32 cellular contexts compared by ENCODE assay signal in genomic region chr22:23375031-23375827, GRCh38.
"Had no signal": no experiment of that assay in that cellular context is flagged by ENCODE, and none has a peak within 500 bp of the region (broad histone marks: within the 10 kb centered on the region; RNA-seq: fewer than 3 reads in every experiment).

No MANE protein-coding gene starts in this region.

- H3K9me3 Mint-ChIP-seq: activated naive CD4-positive, alpha-beta T cell treated with anti-CD3 and anti-CD28 coated beads, Interleukin-2, amount 50 U/mL, for 24 hours; activated naive CD8-positive, alpha-beta T cell treated with anti-CD3 and anti-CD28 coated beads, Interleukin-2, amount 10 ng/mL, durations not matched to agents 7 days and 5 days; activated T-cell treated with anti-CD3 and anti-CD28 coated beads, Interleukin-2, amount 50 U/mL, for 24 hours; activated T-helper 2 cell treated with anti-CD3 and anti-CD28 coated beads, Interferon-gamma antibody, Interleukin-2, Interleukin-4, amounts not matched to agents 10 μg/mL and 5 μg/mL and 100 μg/mL, durations not matched to agents 14 hours and 24 hours and 36 hours had no signal

- H3K27me3 Mint-ChIP-seq: activated naive CD4-positive, alpha-beta T cell treated with anti-CD3 and anti-CD28 coated beads, Interleukin-2, amount 50 U/mL, for 24 hours had no signal

- H3K4me3 ChIP-seq: adrenal gland, body of pancreas, breast epithelium, PC-9 had no signal

- H3K36me3 ChIP-seq: adrenal gland, breast epithelium, WERI-Rb-1 had no signal

- H3K27ac Mint-ChIP-seq: activated naive CD4-positive, alpha-beta T cell treated with anti-CD3 and anti-CD28 coated beads, Interleukin-2, amount 50 U/mL, for 24 hours; activated naive CD8-positive, alpha-beta T cell treated with anti-CD3 and anti-CD28 coated beads, Interleukin-2, amount 10 ng/mL, durations not matched to agents 7 days and 5 days; activated T-cell treated with anti-CD3 and anti-CD28 coated beads, Interleukin-2, amount 50 U/mL, for 24 hours; activated T-helper 2 cell treated with anti-CD3 and anti-CD28 coated beads, Interferon-gamma antibody, Interleukin-2, Interleukin-4, amounts not matched to agents 10 μg/mL and 5 μg/mL and 100 μg/mL, durations not matched to agents 14 hours and 24 hours and 36 hours had no signal

- FAIRE-seq: astrocyte, RCC 7860 had no signal

- DNase-seq: activated CD4-positive, alpha-beta T cell treated with anti-CD3 and anti-CD28 coated beads for 1 hour; activated CD4-positive, alpha-beta T cell treated with anti-CD3 and anti-CD28 coated beads for 48 hours; activated CD4-positive, CD25-positive, alpha-beta regulatory T cell; activated CD8-positive, alpha-beta T cell treated with anti-CD3 and anti-CD28 coated beads, Interleukin-2, amount 10 ng/mL, durations not matched to agents 7 days and 5 days; activated gamma-delta T cell; activated naive CD4-positive, alpha-beta T cell treated with Interleukin-2 at 50 U/mL for 16 hours; activated naive CD8-positive, alpha-beta T cell treated with anti-CD3 and anti-CD28 coated beads, Interleukin-2, amount 10 ng/mL, durations not matched to agents 7 days and 5 days; activated T-cell treated with anti-CD3 and anti-CD28 coated beads, Interleukin-2, amount 50 U/mL, for 24 hours; adrenal gland; body of pancreas; caudate nucleus; cerebellar nuclear complex; NCI-H1092 treated with DMSO at 0.1 percent for 48 hours; NCI-H1417; NCI-H146; NCI-H187; NCI-H2029 treated with DMSO at 0.1 percent for 48 hours; NCI-H2107; NCI-H2171; NCI-H510A; NCI-H526; NCI-H748 treated with DMSO at 0.1 percent for 48 hours; NK-92 treated with Interleukin-12 subunit alpha and Interleukin-12 subunit beta, amount 100 ng/mL, for 24 hours; PC-9; Right ventricle myocardium superior; T1000; WERI-Rb-1 had no signal

- ATAC-seq: body of pancreas had no signal

- H3K27ac ChIP-seq: adrenal gland, body of pancreas, breast epithelium, PC-9, WERI-Rb-1 had no signal

- H3K4me1 ChIP-seq: adrenal gland, body of pancreas, breast epithelium had no signal

- H3K36me3 Mint-ChIP-seq: activated naive CD4-positive, alpha-beta T cell treated with anti-CD3 and anti-CD28 coated beads, Interleukin-2, amount 50 U/mL, for 24 hours; activated naive CD8-positive, alpha-beta T cell treated with anti-CD3 and anti-CD28 coated beads, Interleukin-2, amount 10 ng/mL, durations not matched to agents 7 days and 5 days had no signal

- H3K4me2 ChIP-seq: PC-9 had no signal

- H3K4me1 Mint-ChIP-seq: activated naive CD4-positive, alpha-beta T cell treated with anti-CD3 and anti-CD28 coated beads, Interleukin-2, amount 50 U/mL, for 24 hours; activated naive CD8-positive, alpha-beta T cell treated with anti-CD3 and anti-CD28 coated beads, Interleukin-2, amount 10 ng/mL, durations not matched to agents 7 days and 5 days had no signal

- H3K9me3 ChIP-seq: adrenal gland, body of pancreas, breast epithelium had no signal

- H3K4me3 Mint-ChIP-seq: activated CD8-positive, alpha-beta T cell treated with anti-CD3 and anti-CD28 coated beads, Interleukin-2, amount 10 ng/mL, durations not matched to agents 7 days and 5 days; activated naive CD4-positive, alpha-beta T cell treated with anti-CD3 and anti-CD28 coated beads, Interleukin-2, amount 50 U/mL, for 24 hours; activated naive CD8-positive, alpha-beta T cell treated with anti-CD3 and anti-CD28 coated beads, Interleukin-2, amount 10 ng/mL, durations not matched to agents 7 days and 5 days; activated T-cell treated with anti-CD3 and anti-CD28 coated beads, Interleukin-2, amount 50 U/mL, for 24 hours had no signal

- H2AFZ ChIP-seq: PC-9 had no signal

- H3K27me3 ChIP-seq: adrenal gland, body of pancreas, breast epithelium had no signal
